In genomic region chr11:122424636-122425035, GRCh38 we compare ENCODE assay signal across 29 cellular contexts.
"Had no signal": no experiment of that assay in that cellular context is flagged by ENCODE, and none has a peak within 500 bp of the region (broad histone marks: within the 10 kb centered on the region; RNA-seq: fewer than 3 reads in every experiment).

No MANE protein-coding gene starts in this region.

- H3K4me1 ChIP-seq: colonic mucosa, left lung, pancreas, prostate gland, sigmoid colon, stomach, upper lobe of right lung had no signal

- H3K36me3 ChIP-seq: colonic mucosa, left lung, neutrophil, pancreas, prostate gland, sigmoid colon, stomach, tibial artery, upper lobe of right lung had no signal

- H3K9me3 ChIP-seq: colonic mucosa, left lung, neutrophil, pancreas, prostate gland, sigmoid colon, stomach, tibial artery, upper lobe of right lung had no signal

- H3K27me3 ChIP-seq: colonic mucosa, left lung, neutrophil, pancreas, sigmoid colon, stomach, tibial artery, upper lobe of right lung had no signal

- DNase-seq: activated CD4-positive, alpha-beta T cell treated with anti-CD3 and anti-CD28 coated beads for 4 hours; activated CD4-positive, alpha-beta T cell treated with anti-CD3 and anti-CD28 coated beads, Interleukin-2, amount 50 U/mL, for 48 hours; activated CD4-positive, CD25-positive, alpha-beta regulatory T cell; activated CD8-positive, alpha-beta memory T cell treated with anti-CD3 and anti-CD28 coated beads for 24 hours; activated effector memory CD4-positive, alpha-beta T cell treated with Interleukin-2 at 50 U/mL for 16 hours; activated naive CD4-positive, alpha-beta T cell treated with anti-CD3 and anti-CD28 coated beads for 36 hours; activated naive CD8-positive, alpha-beta T cell treated with anti-CD3 and anti-CD28 coated beads for 36 hours; amniotic stem cell; cerebellar nuclear complex; colonic mucosa; effector CD8-positive, alpha-beta T cell; head of caudate nucleus; left lung; mammary epithelial cell; naive B cell; nephron progenitor cell; pancreas; retina; sigmoid colon; small intestine; stimulated activated CD4-positive, alpha-beta T cell treated with anti-CD3 and anti-CD28 coated beads, Interleukin-1b, Interleukin-23, amount 100 ng/mL, for 48 hours; stimulated activated naive B cell treated with anti-CD40 and anti-IgM and Interleukin-4, amounts not matched to agents 10 μg/mL and 1 μg/mL and 100 μg/mL, for 72 hours; stomach; T-helper 17 cell; tibial artery; upper lobe of right lung had no signal

- H3K4me3 ChIP-seq: colonic mucosa, left lung, pancreas, prostate gland, sigmoid colon, stomach, tibial artery, upper lobe of right lung had no signal

- H3K27ac ChIP-seq: colonic mucosa, left lung, neutrophil, pancreas, prostate gland, sigmoid colon, stomach, upper lobe of right lung had no signal

- ATAC-seq: left lung; pancreas; SK-N-SH treated with all-trans-retinoic acid at 6 μM for 48 hours; stimulated activated naive B cell treated with anti-CD40 and anti-IgM and Interleukin-4, amounts not matched to agents 10 μg/mL and 1 μg/mL and 100 μg/mL, for 72 hours; T-helper 17 cell; upper lobe of right lung had no signal
